In genomic region chr7:1601956-1602355, GRCh38 we compare ENCODE assay signal across 1 cellular context.
TF ChIP-seq lines count a peak whose summit lies in the region.

No MANE protein-coding gene starts in this region.

TF ChIP-seq in HepG2, 621 proteins besides CTCF, POLR2A, EP300 and RAD21:
- TF ChIP-seq MXI1 (IDR thresholded peaks at IDR 0.05; ENCODE audit: borderline replicate concordance, low read depth, low read length) (no peak), ARID5B (CRISPR knock-in tag; IDR thresholded peaks at IDR 0.05) (no peak), ZNF256 (CRISPR knock-in tag; conservative IDR thresholded peaks at IDR 0.05) (no peak), FOXO4 (CRISPR knock-in tag; conservative IDR thresholded peaks at IDR 0.05) (no peak), ZNF550 (CRISPR knock-in tag; IDR thresholded peaks at IDR 0.05; ENCODE audit: borderline replicate concordance) (no peak), HDAC6 (IDR thresholded peaks at IDR 0.05; ENCODE audit: low read depth, low read length) (no peak), ZNF225 (CRISPR knock-in tag; IDR thresholded peaks at IDR 0.05) (no peak), USF2 (IDR thresholded peaks at IDR 0.05; ENCODE audit: low read depth, low read length) (no peak), USF2 (CRISPR knock-in tag; IDR thresholded peaks at IDR 0.05; ENCODE audit: borderline replicate concordance) (no peak), ATF6 (CRISPR knock-in tag; conservative IDR thresholded peaks at IDR 0.05) (no peak), E2F2 (CRISPR knock-in tag; IDR thresholded peaks at IDR 0.05; ENCODE audit: borderline replicate concordance) (no peak), ZNF484 (CRISPR knock-in tag; IDR thresholded peaks at IDR 0.05; ENCODE audit: borderline replicate concordance, low read depth) (no peak), FOXK1 (CRISPR knock-in tag; IDR thresholded peaks at IDR 0.05; ENCODE audit: borderline replicate concordance, low read depth) (no peak), SP4 (CRISPR knock-in tag; IDR thresholded peaks at IDR 0.05) (no peak), HNRNPLL (IDR thresholded peaks at IDR 0.05; ENCODE audit: low read depth, low read length, poor library complexity, severe bottlenecking) (no peak), ZNF17 (CRISPR knock-in tag; IDR thresholded peaks at IDR 0.05) (no peak)
- TF ChIP-seq, protein P1, sequence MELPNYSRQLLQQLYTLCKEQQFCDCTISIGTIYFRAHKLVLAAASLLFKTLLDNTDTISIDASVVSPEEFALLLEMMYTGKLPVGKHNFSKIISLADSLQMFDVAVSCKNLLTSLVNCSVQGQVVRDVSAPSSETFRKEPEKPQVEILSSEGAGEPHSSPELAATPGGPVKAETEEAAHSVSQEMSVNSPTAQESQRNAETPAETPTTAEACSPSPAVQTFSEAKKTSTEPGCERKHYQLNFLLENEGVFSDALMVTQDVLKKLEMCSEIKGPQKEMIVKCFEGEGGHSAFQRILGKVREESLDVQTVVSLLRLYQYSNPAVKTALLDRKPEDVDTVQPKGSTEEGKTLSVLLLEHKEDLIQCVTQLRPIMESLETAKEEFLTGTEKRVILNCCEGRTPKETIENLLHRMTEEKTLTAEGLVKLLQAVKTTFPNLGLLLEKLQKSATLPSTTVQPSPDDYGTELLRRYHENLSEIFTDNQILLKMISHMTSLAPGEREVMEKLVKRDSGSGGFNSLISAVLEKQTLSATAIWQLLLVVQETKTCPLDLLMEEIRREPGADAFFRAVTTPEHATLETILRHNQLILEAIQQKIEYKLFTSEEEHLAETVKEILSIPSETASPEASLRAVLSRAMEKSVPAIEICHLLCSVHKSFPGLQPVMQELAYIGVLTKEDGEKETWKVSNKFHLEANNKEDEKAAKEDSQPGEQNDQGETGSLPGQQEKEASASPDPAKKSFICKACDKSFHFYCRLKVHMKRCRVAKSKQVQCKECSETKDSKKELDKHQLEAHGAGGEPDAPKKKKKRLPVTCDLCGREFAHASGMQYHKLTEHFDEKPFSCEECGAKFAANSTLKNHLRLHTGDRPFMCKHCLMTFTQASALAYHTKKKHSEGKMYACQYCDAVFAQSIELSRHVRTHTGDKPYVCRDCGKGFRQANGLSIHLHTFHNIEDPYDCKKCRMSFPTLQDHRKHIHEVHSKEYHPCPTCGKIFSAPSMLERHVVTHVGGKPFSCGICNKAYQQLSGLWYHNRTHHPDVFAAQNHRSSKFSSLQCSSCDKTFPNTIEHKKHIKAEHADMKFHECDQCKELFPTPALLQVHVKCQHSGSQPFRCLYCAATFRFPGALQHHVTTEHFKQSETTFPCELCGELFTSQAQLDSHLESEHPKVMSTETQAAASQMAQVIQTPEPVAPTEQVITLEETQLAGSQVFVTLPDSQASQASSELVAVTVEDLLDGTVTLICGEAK (IDR thresholded peaks at IDR 0.05): no peak
- TF ChIP-seq, protein P1 (CRISPR knock-in tag; IDR thresholded peaks at IDR 0.05): no peak
